Comparison of ENCODE assay signal across 8 cellular contexts in genomic region chr4:32958586-32958985, GRCh38.
"Had no signal": no experiment of that assay in that cellular context is flagged by ENCODE, and none has a peak within 500 bp of the region (broad histone marks: within the 10 kb centered on the region; RNA-seq: fewer than 3 reads in every experiment).

No MANE protein-coding gene starts in this region.

- DNase-seq: GM23248, GOT3, H9, HCEC 1CT, KBM-7 had no signal

- H3K9ac ChIP-seq: GM23248, KMS-11 had no signal

- H3K4me3 ChIP-seq: GM23248 had no signal

- H2AFZ ChIP-seq: GM23248 had no signal

- ATAC-seq: HepG2 had no signal

- H3K27ac ChIP-seq: GM23248, KMS-11 had no signal

- FAIRE-seq: H54, HepG2 had no signal

- H3K4me2 ChIP-seq: KMS-11 had no signal
